In genomic region chr13:26961890-26962615, GRCh38 we compare ENCODE assay signal across 18 cellular contexts.
A peak's percentile ranks its signal among the peaks of the same experiment; 100 is the strongest.
DNase-seq lines count a peak whose midpoint lies in the region; ATAC-seq, FAIRE-seq and TF ChIP-seq lines count a peak whose summit lies in the region.
"Had no signal": no experiment of that assay in that cellular context is flagged by ENCODE, and none has a peak within 500 bp of the region (broad histone marks: within the 10 kb centered on the region; RNA-seq: fewer than 3 reads in every experiment).

No MANE protein-coding gene starts in this region.

- 85% methylated on average over 7 of the region's 17 CpGs; no CpG with 5 or more reads in 1 of the 2 experiments for WGBS in IMR-90 (ENCODE audit: extremely low coverage in 2 of 2, insufficient read length in 1 of 2), 2 experiments
- WGBS in pancreas, 2 donors, result 21 to 24% methylated on average over 17 of the region's 17 CpGs

- H2AK9ac ChIP-seq in IMR-90 (replicated peaks; ENCODE audit: low read depth, low read length, poor library complexity), result no peak overlapping the region

- H2BK20ac ChIP-seq in IMR-90 (ENCODE audit: low read depth, low read length), result no peak overlapping the region

- no peak overlapping the region for H2AK5ac ChIP-seq in IMR-90 (ENCODE audit: low read depth, low read length)

- H3K36me3 ChIP-seq in IMR-90 (ENCODE audit: control insufficient read depth, insufficient read depth, low read length) (no peaks in the 10 kb centered on the region), pancreas (no peaks in the 10 kb centered on the region)
- H3K36me3 ChIP-seq: esophagus muscularis mucosa, spleen, tibial artery had no signal

- POLR2A ChIA-PET in IMR-90 (lab: Charles Lee; ENCODE audit: unreplicated experiment), result no interaction called here

- H3K9me1 ChIP-seq in IMR-90 (ENCODE audit: insufficient read depth, low read length), result peaks cover 7% of the 10 kb centered on the region; the same call in 1 of the 2 replicates

- no peak overlapping the region for H3K56ac ChIP-seq in IMR-90 (ENCODE audit: extremely low read depth, insufficient read depth, low read length)

- FAIRE-seq in pancreas (lab: Jason Lieb, UNC), result no peak
- FAIRE-seq: GM18507 had no signal

- H2AFZ ChIP-seq in IMR-90 (replicated peaks; ENCODE audit: low read length, poor library complexity), result peak overlapping the region; percentile 33

- dilution Hi-C loops in IMR-90 (cut with HindIII; ENCODE audit: low sequenced_read_pairs, unreplicated experiment), result no loop called here

- TF ChIP-seq POLR2A in IMR-90 (IDR thresholded peaks at IDR 0.05; ENCODE audit: low read depth, low read length), result no peak

- ATAC-seq in IMR-90 (ENCODE audit: low read depth) (no peak), left colon (peak; percentile 76), pancreas (peak; percentile 82 to 92 (median 88)), GM19351 (IDR thresholded peaks at IDR 0.05; ENCODE audit: unreplicated experiment) (no peak)
- ATAC-seq: PC-3; SK-N-SH treated with all-trans-retinoic acid at 6 μM for 48 hours; stimulated activated memory B cell treated with anti-CD40 and anti-IgM and Interleukin-4, amounts not matched to agents 10 μg/mL and 1 μg/mL and 100 μg/mL, for 72 hours had no signal

- no peak overlapping the region for H2BK120ac ChIP-seq in IMR-90 (ENCODE audit: low read depth, low read length)

- no peak overlapping the region for H2BK15ac ChIP-seq in IMR-90 (ENCODE audit: low read depth, low read length)

- CTCF ChIA-PET in IMR-90 (lab: Yijun Ruan, JAX), result interaction anchor here (0.7 kb wide), 1 partner anchor 15 kb away, joined by 5 read pairs; no protein-coding TSS in a partner anchor

- H4K91ac ChIP-seq in IMR-90 (ENCODE audit: insufficient read depth, low read depth, low read length), result no peak overlapping the region

- peaks cover 37% of the 10 kb centered on the region for H3K27me3 ChIP-seq in IMR-90 (ENCODE audit: control insufficient read depth, insufficient read depth, low read length)
- no peaks in the 10 kb centered on the region for H3K27me3 ChIP-seq in pancreas
- H3K27me3 ChIP-seq: esophagus muscularis mucosa had no signal

- no peak overlapping the region for H3K9ac ChIP-seq in IMR-90 (ENCODE audit: low read depth, low read length)

- no peak overlapping the region for H4K5ac ChIP-seq in IMR-90 (ENCODE audit: low read depth, low read length)

- H3K4me1 ChIP-seq in IMR-90 (ENCODE audit: control insufficient read depth, insufficient read depth, low read length), result peaks cover 13% of the 10 kb centered on the region; the same call in 1 of the 2 replicates
- peaks cover 33 to 53% (median 36%) of the 10 kb centered on the region in 3 donors for H3K4me1 ChIP-seq in pancreas

- H3K79me1 ChIP-seq in IMR-90 (ENCODE audit: low read depth in 1 of 2, low read length in 2 of 2), result no peaks in the 10 kb centered on the region

- intact Hi-C loops in IMR-90 (cut with micrococcal nuclease) (no loop called here), left colon (cut with DNase I, micrococcal nuclease) (no loop called here), pancreas (cut with DNase I) (no loop called here)

- in situ Hi-C loops in IMR-90 (cut with MboI; ENCODE audit: low sequenced_read_pairs), result no loop called here

- H3K23ac ChIP-seq in IMR-90 (ENCODE audit: low read depth, low read length), result no peak overlapping the region

- no peaks in the 10 kb centered on the region for H4K20me1 ChIP-seq in IMR-90 (ENCODE audit: insufficient read depth, low read length)

- no peak overlapping the region for H2BK5ac ChIP-seq in IMR-90 (ENCODE audit: low read depth, low read length, poor library complexity, severe bottlenecking)

- BruUV-seq in IMR-90 (replicated peaks; lab: Mats Ljungman, UMichigan), result no TSS peak

- H3K27ac ChIP-seq in IMR-90 (ENCODE audit: insufficient read depth, low read length), result no peak overlapping the region
- H3K27ac ChIP-seq in pancreas, result peak overlapping the region in 2 of 4 donors; percentile 52 to 67
- H3K27ac ChIP-seq: dorsolateral prefrontal cortex, esophagus muscularis mucosa, spleen, tibial artery had no signal

- H3K4me3 ChIP-seq in IMR-90 (ENCODE audit: insufficient read depth, low read depth, low read length) (no peak overlapping the region), pancreas (no peak overlapping the region)
- H3K4me3 ChIP-seq: dorsolateral prefrontal cortex, esophagus muscularis mucosa, spleen, tibial artery had no signal

- no peak overlapping the region for H3K14ac ChIP-seq in IMR-90 (replicated peaks; ENCODE audit: low read depth, low read length)

- TF ChIP-seq RAD21 in IMR-90 (IDR thresholded peaks at IDR 0.05; ENCODE audit: low read length), result no peak

- no peaks in the 10 kb centered on the region for H3K9me3 ChIP-seq in IMR-90 (ENCODE audit: control insufficient read depth, insufficient read depth, low read length)
- H3K9me3 ChIP-seq in pancreas, result no peaks in the 10 kb centered on the region
- H3K9me3 ChIP-seq: esophagus muscularis mucosa, spleen, tibial artery had no signal

- no peak for TF ChIP-seq CTCF in IMR-90 (conservative IDR thresholded peaks at IDR 0.05; ENCODE audit: low read depth, low read length)
- TF ChIP-seq CTCF in pancreas (IDR thresholded peaks at IDR 0.05), result no peak

- no peak overlapping the region for H4K8ac ChIP-seq in IMR-90 (ENCODE audit: low read depth in 2 of 2, low read length in 2 of 2)

- no peak overlapping the region for H3K18ac ChIP-seq in IMR-90 (ENCODE audit: low read depth, low read length)

- no peak overlapping the region for H3K4ac ChIP-seq in IMR-90 (ENCODE audit: low read depth, low read length)

- DNase-seq in IMR-90 (no peak), NCI-H2171 treated with DMSO at 0.1 percent for 48 hours (lab: John Stamatoyannopoulos, UW) (peak; percentile 30), left colon (peak; percentile 73 to 89), pancreas (peak; percentile 73 to 90 (median 84)), amygdala (lab: John Stamatoyannopoulos, UW) (no peak), OCI-M1 (lab: John Stamatoyannopoulos, UW) (no peak)
- DNase-seq: activated CD4-positive, alpha-beta T cell treated with anti-CD3 and anti-CD28 coated beads for 48 hours; activated naive CD4-positive, alpha-beta T cell treated with anti-CD3 and anti-CD28 coated beads, Interleukin-2, amount 10 ng/mL, durations not matched to agents 7 days and 5 days; DMS79; dorsolateral prefrontal cortex; PC-3; spleen; tibial artery had no signal

- H3K4me2 ChIP-seq in IMR-90 (ENCODE audit: low read depth, low read length), result no peak overlapping the region

TF ChIP-seq in IMR-90, 13 proteins besides CTCF, POLR2A, EP300 and RAD21:
- no peak for TF ChIP-seq FOS (IDR thresholded peaks at IDR 0.05; ENCODE audit: low read depth, low read length)
- no peak for TF ChIP-seq BHLHE40 (IDR thresholded peaks at IDR 0.05; ENCODE audit: low read depth, low read length)

Comparison
In these comparisons a context has a peak if more than half of its experiments do, and no peak if none do; other contexts are left out.
1. ATAC-seq: peak in left colon (single experiment) and pancreas (4 of 4); none in IMR-90 (single experiment) and GM19351 (single experiment).
2. DNase-seq: peak in NCI-H2171 treated with DMSO at 0.1 percent for 48 hours (single experiment), left colon (2 of 2) and pancreas (6 of 6); none in IMR-90 (single experiment), amygdala (0 of 56) and OCI-M1 (single experiment).